ENCODE assay signal across 15 cellular contexts in genomic region chr1:29685387-29685786, GRCh38.
DNase-seq lines count a peak whose midpoint lies in the region; ATAC-seq and TF ChIP-seq lines count a peak whose summit lies in the region.
"Had no signal": no experiment of that assay in that cellular context is flagged by ENCODE, and none has a peak within 500 bp of the region (broad histone marks: within the 10 kb centered on the region; RNA-seq: fewer than 3 reads in every experiment).

No MANE protein-coding gene starts in this region.

- POLR2A ChIA-PET in activated CD4-positive, alpha-beta memory T cell treated with anti-CD3 and anti-CD28 coated beads, Interleukin-2, amount 10 ng/mL, durations not matched to agents 7 days and 5 days (lab: Charles Lee), result no interaction called here
- POLR2A ChIA-PET in activated CD4-positive, alpha-beta memory T cell treated with anti-CD3 and anti-CD28 coated beads for 36 hours (lab: Charles Lee), result no interaction called here

- H2BK120ac ChIP-seq in H9 (ENCODE audit: low read depth, low read length, poor library complexity, severe bottlenecking), result no peak overlapping the region

- peak; percentile 9 for DNase-seq in activated CD4-positive, alpha-beta memory T cell treated with anti-CD3 and anti-CD28 coated beads, Interleukin-2, amount 10 ng/mL, durations not matched to agents 7 days and 5 days
- no peak for DNase-seq in activated CD4-positive, alpha-beta memory T cell treated with anti-CD3 and anti-CD28 coated beads for 36 hours
- peak; percentile 14 for DNase-seq in H9
- DNase-seq in coronary artery (ENCODE audit: low spot score), result peak; percentile 35
- DNase-seq in sciatic nerve (ENCODE audit: low spot score), result peak; percentile 27
- DNase-seq: 8988T, NCI-H146, NCI-H345, PC-9 had no signal

- no peak overlapping the region for H2BK20ac ChIP-seq in H9 (ENCODE audit: low read depth, low read length, poor library complexity, severe bottlenecking)

- H3K4me3 ChIP-seq in coronary artery, result no peak overlapping the region
- H3K4me3 ChIP-seq: BLaER1, GM12878, PC-9 had no signal

- H4K91ac ChIP-seq in H9 (ENCODE audit: insufficient read length, low read depth, low read length), result no peak overlapping the region

- H3K4ac ChIP-seq in H9 (ENCODE audit: low read depth, low read length), result no peak overlapping the region

- no peaks in the 10 kb centered on the region for H3K79me2 ChIP-seq in H9 (ENCODE audit: insufficient read depth, low read length)

- ATAC-seq in sciatic nerve (no peak), HG03196 (IDR thresholded peaks at IDR 0.05; ENCODE audit: unreplicated experiment) (no peak), HG02610 (IDR thresholded peaks at IDR 0.05; ENCODE audit: unreplicated experiment) (no peak), GM19324 (IDR thresholded peaks at IDR 0.05; ENCODE audit: low FRiP score, unreplicated experiment) (no peak)
- ATAC-seq: GM12878, HCT116 had no signal

- H2AFZ ChIP-seq in H9 (ENCODE audit: low read length), result no peak overlapping the region
- H2AFZ ChIP-seq: PC-9 had no signal

- H2BK12ac ChIP-seq in H9 (ENCODE audit: insufficient read length, low read depth, low read length), result no peak overlapping the region

- H3K23me2 ChIP-seq in H9 (ENCODE audit: insufficient read length, low read depth, low read length, poor library complexity, severe bottlenecking), result no peaks in the 10 kb centered on the region

- H3K36me3 Mint-ChIP-seq in activated CD4-positive, alpha-beta memory T cell treated with anti-CD3 and anti-CD28 coated beads, Interleukin-2, amount 10 ng/mL, durations not matched to agents 7 days and 5 days (ENCODE audit: low read depth), result no peaks in the 10 kb centered on the region
- H3K36me3 Mint-ChIP-seq in activated CD4-positive, alpha-beta memory T cell treated with anti-CD3 and anti-CD28 coated beads for 36 hours, result no peaks in the 10 kb centered on the region
- no peaks in the 10 kb centered on the region; a peak in 1 of 7 replicates for H3K36me3 Mint-ChIP-seq in H9 (ENCODE audit: insufficient read depth in 1 of 3, low read depth in 3 of 3)

- no peaks in the 10 kb centered on the region for H3K9me3 ChIP-seq in H9 (ENCODE audit: control insufficient read depth, low read depth, low read length)
- H3K9me3 ChIP-seq: BLaER1 had no signal

- no peak overlapping the region for H3K4me2 ChIP-seq in H9 (ENCODE audit: insufficient read depth, insufficient read length, low read length)
- H3K4me2 ChIP-seq: PC-9 had no signal

- intact Hi-C loops in activated CD4-positive, alpha-beta memory T cell treated with anti-CD3 and anti-CD28 coated beads for 36 hours (cut with micrococcal nuclease), result no loop called here
- intact Hi-C loops in sciatic nerve (cut with DNase I), result no loop called here

- no peak overlapping the region for H2BK5ac ChIP-seq in H9 (ENCODE audit: insufficient read length, low read length)

- H3K27me3 Mint-ChIP-seq in activated CD4-positive, alpha-beta memory T cell treated with anti-CD3 and anti-CD28 coated beads, Interleukin-2, amount 10 ng/mL, durations not matched to agents 7 days and 5 days, result peaks cover under 1% of the 10 kb centered on the region
- peaks cover 24% of the 10 kb centered on the region for H3K27me3 Mint-ChIP-seq in activated CD4-positive, alpha-beta memory T cell treated with anti-CD3 and anti-CD28 coated beads for 36 hours
- no peaks in the 10 kb centered on the region; the same call in 1 of the 2 replicates for H3K27me3 Mint-ChIP-seq in H9 (ENCODE audit: low read depth)

- H3K27ac ChIP-seq in H9 (ENCODE audit: insufficient read length, low read depth, low read length) (no peak overlapping the region), coronary artery (no peak overlapping the region)
- H3K27ac ChIP-seq: BLaER1, PC-9 had no signal

- peaks cover 20% of the 10 kb centered on the region for H3K4me1 Mint-ChIP-seq in activated CD4-positive, alpha-beta memory T cell treated with anti-CD3 and anti-CD28 coated beads, Interleukin-2, amount 10 ng/mL, durations not matched to agents 7 days and 5 days
- H3K4me1 Mint-ChIP-seq in activated CD4-positive, alpha-beta memory T cell treated with anti-CD3 and anti-CD28 coated beads for 36 hours (ENCODE audit: low read depth), result peaks cover 15% of the 10 kb centered on the region
- H3K4me1 Mint-ChIP-seq in H9, result peaks cover 27 to 59% of the 10 kb centered on the region in 2 experiments

- CTCF ChIA-PET in activated CD4-positive, alpha-beta memory T cell treated with anti-CD3 and anti-CD28 coated beads, Interleukin-2, amount 10 ng/mL, durations not matched to agents 7 days and 5 days (lab: Charles Lee), result no interaction called here
- CTCF ChIA-PET in activated CD4-positive, alpha-beta memory T cell treated with anti-CD3 and anti-CD28 coated beads for 36 hours (lab: Charles Lee), result interaction anchor here (0.8 kb wide), 1 partner anchor 18 kb away, joined by 3 read pairs; no protein-coding TSS in a partner anchor

- H3K23ac ChIP-seq in H9 (ENCODE audit: insufficient read length, low read depth, low read length), result no peak overlapping the region

- no peak overlapping the region for H4K8ac ChIP-seq in H9 (replicated peaks; ENCODE audit: insufficient read length, low read depth, low read length)

- no CpG with 5 or more reads among the region's 3 CpGs for WGBS in H9 (ENCODE audit: extremely low coverage, insufficient read length, low lambda C conversion rate)

- no peaks in the 10 kb centered on the region for H3K79me1 ChIP-seq in H9 (ENCODE audit: insufficient read depth, low read depth, low read length, poor library complexity, severe bottlenecking)

- H3K4me3 Mint-ChIP-seq in activated CD4-positive, alpha-beta memory T cell treated with anti-CD3 and anti-CD28 coated beads, Interleukin-2, amount 10 ng/mL, durations not matched to agents 7 days and 5 days, result no peak overlapping the region
- H3K4me3 Mint-ChIP-seq in activated CD4-positive, alpha-beta memory T cell treated with anti-CD3 and anti-CD28 coated beads for 36 hours, result no peak overlapping the region
- H3K4me3 Mint-ChIP-seq in H9, result no peak overlapping the region

- no peak overlapping the region for H4K5ac ChIP-seq in H9 (ENCODE audit: insufficient read length, low read depth, low read length)

- no peaks in the 10 kb centered on the region for H3K9me3 Mint-ChIP-seq in activated CD4-positive, alpha-beta memory T cell treated with anti-CD3 and anti-CD28 coated beads, Interleukin-2, amount 10 ng/mL, durations not matched to agents 7 days and 5 days
- no peaks in the 10 kb centered on the region for H3K9me3 Mint-ChIP-seq in activated CD4-positive, alpha-beta memory T cell treated with anti-CD3 and anti-CD28 coated beads for 36 hours
- H3K9me3 Mint-ChIP-seq in H9, result no peaks in the 10 kb centered on the region; a peak in 2 of 5 replicates

- no peak overlapping the region for H3K14ac ChIP-seq in H9 (ENCODE audit: insufficient read depth, low read length)

- no peaks in the 10 kb centered on the region for H4K20me1 ChIP-seq in H9 (ENCODE audit: control insufficient read depth, insufficient read depth, insufficient read length)
- H4K20me1 ChIP-seq: BLaER1 had no signal

- H2BK15ac ChIP-seq in H9 (ENCODE audit: low read depth, low read length), result no peak overlapping the region

- no peak overlapping the region for H3K9ac ChIP-seq in H9 (ENCODE audit: extremely low read depth, insufficient read length, low read length)
- H3K9ac ChIP-seq: BLaER1 had no signal

- H2AK5ac ChIP-seq in H9 (ENCODE audit: insufficient read length, low read length), result no peak overlapping the region

- no peak for TF ChIP-seq CTCF in H9 (conservative IDR thresholded peaks at IDR 0.05)
- TF ChIP-seq CTCF in coronary artery (IDR thresholded peaks at IDR 0.05), result no peak

- no peaks in the 10 kb centered on the region for H3K27me3 ChIP-seq in H9 (ENCODE audit: insufficient read depth, low read length)
- H3K27me3 ChIP-seq: BLaER1 had no signal

- H3K56ac ChIP-seq in H9 (ENCODE audit: insufficient read length, low read depth, low read length), result no peak overlapping the region

- no peak overlapping the region for H3K27ac Mint-ChIP-seq in activated CD4-positive, alpha-beta memory T cell treated with anti-CD3 and anti-CD28 coated beads, Interleukin-2, amount 10 ng/mL, durations not matched to agents 7 days and 5 days
- H3K27ac Mint-ChIP-seq in activated CD4-positive, alpha-beta memory T cell treated with anti-CD3 and anti-CD28 coated beads for 36 hours, result no peak overlapping the region
- H3K27ac Mint-ChIP-seq in H9, result no peak overlapping the region; a peak in 2 of 7 replicates

- H3K4me1 ChIP-seq in H9 (ENCODE audit: insufficient read depth, low read length), result no peaks in the 10 kb centered on the region

- H3K18ac ChIP-seq in H9 (ENCODE audit: insufficient read length, low read depth, low read length), result no peak overlapping the region

- no peak overlapping the region for H3T11ph ChIP-seq in H9 (ENCODE audit: low read length)
